Comparison of ENCODE assay signal across 8 cellular contexts in genomic region chr2:11745613-11746375, GRCh38. TPM values are rescaled to one million over a fixed set of nuclear protein-coding genes. Genes with fewer than 3 reads are reported as not detected.
DNase-seq lines count a peak whose midpoint lies in the region; ATAC-seq and TF ChIP-seq lines count a peak whose summit lies in the region.

No MANE protein-coding gene starts in this region.

- peak overlapping the region; percentile 8 for H3K18ac ChIP-seq in trophoblast cell (ENCODE audit: low read length)

- H2BK120ac ChIP-seq in trophoblast cell (ENCODE audit: insufficient read depth, low read length, poor library complexity) = peak overlapping the region; percentile 50

- H3K27me3 ChIP-seq in GM06990 (replicated peaks; ENCODE audit: control insufficient read depth, insufficient read depth, low read length) = no peaks in the 10 kb centered on the region
- H3K27me3 ChIP-seq in trophoblast cell (ENCODE audit: insufficient read depth, low read length) = no peaks in the 10 kb centered on the region

- no peak overlapping the region for H4K12ac ChIP-seq in trophoblast cell (ENCODE audit: low read depth, low read length)

- H2BK5ac ChIP-seq in trophoblast cell (ENCODE audit: low read depth, low read length, poor library complexity) = peak overlapping the region; percentile 0

- no peak overlapping the region for H3K9ac ChIP-seq in trophoblast cell (ENCODE audit: low read length)

- H3K27ac ChIP-seq in trophoblast cell (ENCODE audit: low read depth, low read length) = no peak overlapping the region

- peak overlapping the region; percentile 74 for H4K91ac ChIP-seq in trophoblast cell (ENCODE audit: low read depth, low read length)

- H2AK5ac ChIP-seq in trophoblast cell (ENCODE audit: low read length) = peak overlapping the region; percentile 59

- no peak overlapping the region for H3K4ac ChIP-seq in trophoblast cell (ENCODE audit: low read depth, low read length)

- peak overlapping the region; percentile 24 for H2AFZ ChIP-seq in trophoblast cell (ENCODE audit: insufficient read depth, low read length, poor library complexity)

- H3K4me2 ChIP-seq in trophoblast cell (ENCODE audit: low read length) = no peak overlapping the region

- H3K14ac ChIP-seq in trophoblast cell (ENCODE audit: low read length) = peak overlapping the region; percentile 15

- H3K9me3 ChIP-seq in trophoblast cell (ENCODE audit: insufficient read depth, low read depth, low read length) = no peaks in the 10 kb centered on the region

- H3K4me3 ChIP-seq in GM06990 (replicated peaks; ENCODE audit: low read depth, low read length) (peak overlapping the region; percentile 46), epithelial cell of proximal tubule (ENCODE audit: low read depth, low read length) (peak overlapping the region; percentile 44), trophoblast cell (ENCODE audit: low read depth, low read length) (no peak overlapping the region)

- no peaks in the 10 kb centered on the region for H3K36me3 ChIP-seq in GM06990 (ENCODE audit: control insufficient read depth, insufficient read depth, low read length)
- H3K36me3 ChIP-seq in trophoblast cell (ENCODE audit: control insufficient read depth in 1 of 2, insufficient read depth in 2 of 2, low read length in 2 of 2) = no peaks in the 10 kb centered on the region

- peak overlapping the region; percentile 25 for H4K8ac ChIP-seq in trophoblast cell (ENCODE audit: low read depth, low read length)

- DNase-seq in GM06990 (ENCODE audit: extremely low read depth, insufficient read length) (no peak), SHP77 treated with DMSO at 0.1 percent for 48 hours (lab: John Stamatoyannopoulos, UW) (peak; percentile 59), epithelial cell of proximal tubule (ENCODE audit: low read depth) (no peak), trophoblast cell (no peak), NOMO-1 treated with dmso at 0.1 percent for 144 hours (lab: John Stamatoyannopoulos, UW; ENCODE audit: unreplicated experiment) (no peak), omental fat pad (ENCODE audit: low spot score) (no peak)

- WGBS in trophoblast cell (ENCODE audit: extremely low coverage, insufficient coverage, insufficient read length) = no CpG with 5 or more reads among the region's 27 CpGs

- H3K23ac ChIP-seq in trophoblast cell (ENCODE audit: low read length) = no peak overlapping the region

- peaks cover 26% of the 10 kb centered on the region for H3K79me1 ChIP-seq in trophoblast cell (ENCODE audit: low read length)

- ATAC-seq in omental fat pad (ENCODE audit: low FRiP score) (no peak), GM18511 (IDR thresholded peaks at IDR 0.05; ENCODE audit: unreplicated experiment) (no peak), GM18861 (IDR thresholded peaks at IDR 0.05; ENCODE audit: unreplicated experiment) (no peak)

- TF ChIP-seq CTCF in GM06990 (IDR thresholded peaks at IDR 0.05; ENCODE audit: insufficient read depth, low read length, poor library complexity, severe bottlenecking) (no peak), epithelial cell of proximal tubule (conservative IDR thresholded peaks at IDR 0.05; ENCODE audit: low read depth, low read length) (no peak), omental fat pad (IDR thresholded peaks at IDR 0.05) (no peak)

- H3K79me2 ChIP-seq in trophoblast cell (ENCODE audit: control insufficient read depth, insufficient read depth, low read length, poor library complexity) = peaks cover 8% of the 10 kb centered on the region

- H3K4me1 ChIP-seq in trophoblast cell (ENCODE audit: control insufficient read depth in 1 of 2, insufficient read depth in 2 of 2, low read length in 2 of 2) = peaks cover 22 to 53% of the 10 kb centered on the region in 2 experiments

- peak overlapping the region; percentile 89 for H2BK12ac ChIP-seq in trophoblast cell (ENCODE audit: low read length)

RNA-seq across cellular contexts. Expression of gene LPIN1, which starts 0.6 kb away (rescaled TPM):
- total RNA-seq in epithelial cell of proximal tubule (27.9 and 33.8 TPM in 2 replicates), omental fat pad (100 to 1,000 TPM in 1 of 4 donors, 10 to 100 TPM in 3; 72.8 to 104 (median 89.1) TPM)
- 11.7 and 12.4 TPM in 2 replicates for polyA plus RNA-seq in trophoblast cell (2013)
